In the genomic region with DNA sequence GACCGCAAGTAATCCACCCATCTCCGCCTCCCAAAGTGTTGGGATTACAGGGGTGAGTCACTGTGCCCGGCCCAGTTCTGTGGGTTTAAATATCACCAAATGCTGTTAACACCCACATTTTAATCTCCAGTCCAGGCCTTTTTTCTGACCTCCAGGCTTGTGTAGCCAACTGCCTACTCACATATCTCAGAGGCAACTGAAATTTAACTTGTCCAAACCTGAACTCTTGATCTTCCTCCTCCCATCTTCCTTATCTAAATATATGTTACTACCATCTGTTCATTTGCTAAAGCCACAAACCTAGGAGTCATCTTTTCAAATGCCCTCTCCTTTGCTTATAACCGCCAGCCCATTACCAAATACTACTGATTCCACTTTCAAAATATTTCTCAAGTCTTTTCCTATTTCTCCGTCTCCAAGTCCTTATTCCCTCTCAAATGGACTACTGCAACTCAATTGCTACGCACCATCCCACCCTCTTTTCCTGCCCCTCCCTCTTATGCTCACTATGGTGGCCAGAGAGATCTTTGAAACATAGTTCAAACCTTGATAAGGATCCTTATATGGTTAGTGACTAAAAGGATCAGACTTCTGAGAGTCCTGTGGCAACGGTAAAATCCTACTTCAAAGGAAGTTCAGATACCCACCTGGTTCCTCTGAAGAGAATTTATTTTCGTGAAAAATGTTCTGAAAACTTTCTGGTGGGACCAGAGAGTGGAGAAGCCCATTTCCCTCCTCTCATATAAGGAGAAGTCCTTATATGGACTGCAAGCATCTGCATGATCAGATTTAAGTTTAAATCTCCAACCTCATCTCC, we compare ENCODE assay signal across 1 cellular context.
TF ChIP-seq lines count a peak whose summit lies in the region.

No MANE protein-coding gene starts in this region.

TF ChIP-seq in K562, 482 proteins besides CTCF, POLR2A, EP300 and RAD21 (continued from another document and continues in another):
- TF ChIP-seq SIN3A (IDR thresholded peaks at IDR 0.05; ENCODE audit: borderline replicate concordance in 2 of 2, control insufficient read depth in 1 of 2, low read depth in 2 of 2, low read length in 2 of 2) (0 out of 4 replicates have a peak, but pooled peaks of 1 of the 2 experiments have one; percentile 18), MCM5 (IDR thresholded peaks at IDR 0.05; ENCODE audit: low read depth) (no peak), PHF20 (IDR thresholded peaks at IDR 0.05; ENCODE audit: partially characterized antibody) (peak; percentile 14), NFATC3 (IDR thresholded peaks at IDR 0.05) (peak; percentile 61; the same call in 1 of the 2 replicates), RNF2 (IDR thresholded peaks at IDR 0.05) (peak; percentile 98), SMARCE1 (IDR thresholded peaks at IDR 0.05) (peak; percentile 99), MBD2 (IDR thresholded peaks at IDR 0.05; ENCODE audit: borderline replicate concordance, low read depth) (peak; percentile 84), ZNF583 (CRISPR knock-in tag; IDR thresholded peaks at IDR 0.05) (no peak), HDAC1 (IDR thresholded peaks at IDR 0.05) (peak in 1 of 2 experiments; percentile 97), POU5F1 (IDR thresholded peaks at IDR 0.05; ENCODE audit: borderline replicate concordance, low read depth, low read length, partially characterized antibody) (no peak), TSC22D4 (tag; IDR thresholded peaks at IDR 0.05) (no peak), EHMT2 (IDR thresholded peaks at IDR 0.05) (peak; percentile 76), SAFB2 (IDR thresholded peaks at IDR 0.05; ENCODE audit: borderline replicate concordance, low read depth, low read length, severe bottlenecking) (no peak), EP400 (IDR thresholded peaks at IDR 0.05) (peak; percentile 77), DNMT1 (IDR thresholded peaks at IDR 0.05) (no peak), ZFP36 (IDR thresholded peaks at IDR 0.05; ENCODE audit: low read depth, low read length, partially characterized antibody) (peak; percentile 34), MIER1 (IDR thresholded peaks at IDR 0.05; ENCODE audit: low read depth) (no peak; the same call in none of the 2 replicates), ZNF3 (CRISPR knock-in tag; IDR thresholded peaks at IDR 0.05) (no peak), SLC30A9 (CRISPR knock-in tag; IDR thresholded peaks at IDR 0.05) (no peak), NCOA1 (IDR thresholded peaks at IDR 0.05; ENCODE audit: low read depth) (peak; percentile 95), NONO (IDR thresholded peaks at IDR 0.05; ENCODE audit: low read depth in 2 of 2, low read length in 1 of 2) (0 out of 4 replicates have a peak, but pooled peaks of 1 of the 2 experiments have one; percentile 30), POLR2H (tag; IDR thresholded peaks at IDR 0.05; ENCODE audit: low read depth) (peak; percentile 68; the same call in 1 of the 2 replicates), FIP1L1 (IDR thresholded peaks at IDR 0.05; ENCODE audit: low read depth, low read length, poor library complexity, severe bottlenecking) (no peak), ZSCAN32 (CRISPR knock-in tag; IDR thresholded peaks at IDR 0.05) (no peak), SMAD1 (IDR thresholded peaks at IDR 0.05; ENCODE audit: low read depth, low read length, partially characterized antibody) (peak; percentile 84), CEBPG (CRISPR knock-in tag; IDR thresholded peaks at IDR 0.05) (no peak), CEBPG (tag; conservative IDR thresholded peaks at IDR 0.05 in 1 of 2, IDR thresholded peaks at IDR 0.05 in 1 of 2) (peak in 1 of 2 experiments; percentile 12; a peak in 1 of 4 replicates), ZNF121 (CRISPR knock-in tag; conservative IDR thresholded peaks at IDR 0.05) (no peak), BRD4 (IDR thresholded peaks at IDR 0.05) (no peak), ZNF507 (tag; conservative IDR thresholded peaks at IDR 0.05) (no peak), ZNF41 (CRISPR knock-in tag; conservative IDR thresholded peaks at IDR 0.05) (no peak), TAF1 (IDR thresholded peaks at IDR 0.05; ENCODE audit: control insufficient read depth, extremely low read depth, insufficient read depth, low read length, severe bottlenecking) (peak; percentile 20), ZEB2 (IDR thresholded peaks at IDR 0.05) (peak; percentile 83), MCM7 (IDR thresholded peaks at IDR 0.05) (no peak), HNRNPL (IDR thresholded peaks at IDR 0.05; ENCODE audit: low read depth, low read length) (0 out of 2 replicates have a peak, but pooled peaks have one; percentile 37), ZC3H8 (IDR thresholded peaks at IDR 0.05) (0 out of 2 replicates have a peak, but pooled peaks have one; percentile 32), RBM17 (IDR thresholded peaks at IDR 0.05; ENCODE audit: borderline replicate concordance, low read depth, low read length) (no peak), TEAD1 (CRISPR knock-in tag; IDR thresholded peaks at IDR 0.05) (peak; percentile 69 to 76; a peak in 3 of 4 replicates)
- TF ChIP-seq, protein P1, sequence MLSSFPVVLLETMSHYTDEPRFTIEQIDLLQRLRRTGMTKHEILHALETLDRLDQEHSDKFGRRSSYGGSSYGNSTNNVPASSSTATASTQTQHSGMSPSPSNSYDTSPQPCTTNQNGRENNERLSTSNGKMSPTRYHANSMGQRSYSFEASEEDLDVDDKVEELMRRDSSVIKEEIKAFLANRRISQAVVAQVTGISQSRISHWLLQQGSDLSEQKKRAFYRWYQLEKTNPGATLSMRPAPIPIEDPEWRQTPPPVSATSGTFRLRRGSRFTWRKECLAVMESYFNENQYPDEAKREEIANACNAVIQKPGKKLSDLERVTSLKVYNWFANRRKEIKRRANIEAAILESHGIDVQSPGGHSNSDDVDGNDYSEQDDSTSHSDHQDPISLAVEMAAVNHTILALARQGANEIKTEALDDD (IDR thresholded peaks at IDR 0.05): peak; percentile 96
- TF ChIP-seq, protein P2, sequence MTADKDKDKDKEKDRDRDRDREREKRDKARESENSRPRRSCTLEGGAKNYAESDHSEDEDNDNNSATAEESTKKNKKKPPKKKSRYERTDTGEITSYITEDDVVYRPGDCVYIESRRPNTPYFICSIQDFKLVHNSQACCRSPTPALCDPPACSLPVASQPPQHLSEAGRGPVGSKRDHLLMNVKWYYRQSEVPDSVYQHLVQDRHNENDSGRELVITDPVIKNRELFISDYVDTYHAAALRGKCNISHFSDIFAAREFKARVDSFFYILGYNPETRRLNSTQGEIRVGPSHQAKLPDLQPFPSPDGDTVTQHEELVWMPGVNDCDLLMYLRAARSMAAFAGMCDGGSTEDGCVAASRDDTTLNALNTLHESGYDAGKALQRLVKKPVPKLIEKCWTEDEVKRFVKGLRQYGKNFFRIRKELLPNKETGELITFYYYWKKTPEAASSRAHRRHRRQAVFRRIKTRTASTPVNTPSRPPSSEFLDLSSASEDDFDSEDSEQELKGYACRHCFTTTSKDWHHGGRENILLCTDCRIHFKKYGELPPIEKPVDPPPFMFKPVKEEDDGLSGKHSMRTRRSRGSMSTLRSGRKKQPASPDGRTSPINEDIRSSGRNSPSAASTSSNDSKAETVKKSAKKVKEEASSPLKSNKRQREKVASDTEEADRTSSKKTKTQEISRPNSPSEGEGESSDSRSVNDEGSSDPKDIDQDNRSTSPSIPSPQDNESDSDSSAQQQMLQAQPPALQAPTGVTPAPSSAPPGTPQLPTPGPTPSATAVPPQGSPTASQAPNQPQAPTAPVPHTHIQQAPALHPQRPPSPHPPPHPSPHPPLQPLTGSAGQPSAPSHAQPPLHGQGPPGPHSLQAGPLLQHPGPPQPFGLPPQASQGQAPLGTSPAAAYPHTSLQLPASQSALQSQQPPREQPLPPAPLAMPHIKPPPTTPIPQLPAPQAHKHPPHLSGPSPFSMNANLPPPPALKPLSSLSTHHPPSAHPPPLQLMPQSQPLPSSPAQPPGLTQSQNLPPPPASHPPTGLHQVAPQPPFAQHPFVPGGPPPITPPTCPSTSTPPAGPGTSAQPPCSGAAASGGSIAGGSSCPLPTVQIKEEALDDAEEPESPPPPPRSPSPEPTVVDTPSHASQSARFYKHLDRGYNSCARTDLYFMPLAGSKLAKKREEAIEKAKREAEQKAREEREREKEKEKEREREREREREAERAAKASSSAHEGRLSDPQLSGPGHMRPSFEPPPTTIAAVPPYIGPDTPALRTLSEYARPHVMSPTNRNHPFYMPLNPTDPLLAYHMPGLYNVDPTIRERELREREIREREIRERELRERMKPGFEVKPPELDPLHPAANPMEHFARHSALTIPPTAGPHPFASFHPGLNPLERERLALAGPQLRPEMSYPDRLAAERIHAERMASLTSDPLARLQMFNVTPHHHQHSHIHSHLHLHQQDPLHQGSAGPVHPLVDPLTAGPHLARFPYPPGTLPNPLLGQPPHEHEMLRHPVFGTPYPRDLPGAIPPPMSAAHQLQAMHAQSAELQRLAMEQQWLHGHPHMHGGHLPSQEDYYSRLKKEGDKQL (CRISPR knock-in tag; IDR thresholded peaks at IDR 0.05; ENCODE audit: borderline replicate concordance): no peak
- TF ChIP-seq, protein P3, sequence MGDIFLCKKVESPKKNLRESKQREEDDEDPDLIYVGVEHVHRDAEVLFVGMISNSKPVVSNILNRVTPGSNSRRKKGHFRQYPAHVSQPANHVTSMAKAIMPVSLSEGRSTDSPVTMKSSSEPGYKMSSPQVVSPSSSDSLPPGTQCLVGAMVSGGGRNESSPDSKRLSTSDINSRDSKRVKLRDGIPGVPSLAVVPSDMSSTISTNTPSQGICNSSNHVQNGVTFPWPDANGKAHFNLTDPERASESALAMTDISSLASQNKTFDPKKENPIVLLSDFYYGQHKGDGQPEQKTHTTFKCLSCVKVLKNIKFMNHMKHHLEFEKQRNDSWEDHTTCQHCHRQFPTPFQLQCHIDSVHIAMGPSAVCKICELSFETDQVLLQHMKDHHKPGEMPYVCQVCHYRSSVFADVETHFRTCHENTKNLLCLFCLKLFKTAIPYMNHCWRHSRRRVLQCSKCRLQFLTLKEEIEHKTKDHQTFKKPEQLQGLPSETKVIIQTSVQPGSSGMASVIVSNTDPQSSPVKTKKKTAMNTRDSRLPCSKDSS (IDR thresholded peaks at IDR 0.05; ENCODE audit: low read depth, partially characterized antibody): no peak
- TF ChIP-seq, protein P4, sequence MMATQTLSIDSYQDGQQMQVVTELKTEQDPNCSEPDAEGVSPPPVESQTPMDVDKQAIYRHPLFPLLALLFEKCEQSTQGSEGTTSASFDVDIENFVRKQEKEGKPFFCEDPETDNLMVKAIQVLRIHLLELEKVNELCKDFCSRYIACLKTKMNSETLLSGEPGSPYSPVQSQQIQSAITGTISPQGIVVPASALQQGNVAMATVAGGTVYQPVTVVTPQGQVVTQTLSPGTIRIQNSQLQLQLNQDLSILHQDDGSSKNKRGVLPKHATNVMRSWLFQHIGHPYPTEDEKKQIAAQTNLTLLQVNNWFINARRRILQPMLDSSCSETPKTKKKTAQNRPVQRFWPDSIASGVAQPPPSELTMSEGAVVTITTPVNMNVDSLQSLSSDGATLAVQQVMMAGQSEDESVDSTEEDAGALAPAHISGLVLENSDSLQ (IDR thresholded peaks at IDR 0.05): peak; percentile 35
- TF ChIP-seq, protein P5, sequence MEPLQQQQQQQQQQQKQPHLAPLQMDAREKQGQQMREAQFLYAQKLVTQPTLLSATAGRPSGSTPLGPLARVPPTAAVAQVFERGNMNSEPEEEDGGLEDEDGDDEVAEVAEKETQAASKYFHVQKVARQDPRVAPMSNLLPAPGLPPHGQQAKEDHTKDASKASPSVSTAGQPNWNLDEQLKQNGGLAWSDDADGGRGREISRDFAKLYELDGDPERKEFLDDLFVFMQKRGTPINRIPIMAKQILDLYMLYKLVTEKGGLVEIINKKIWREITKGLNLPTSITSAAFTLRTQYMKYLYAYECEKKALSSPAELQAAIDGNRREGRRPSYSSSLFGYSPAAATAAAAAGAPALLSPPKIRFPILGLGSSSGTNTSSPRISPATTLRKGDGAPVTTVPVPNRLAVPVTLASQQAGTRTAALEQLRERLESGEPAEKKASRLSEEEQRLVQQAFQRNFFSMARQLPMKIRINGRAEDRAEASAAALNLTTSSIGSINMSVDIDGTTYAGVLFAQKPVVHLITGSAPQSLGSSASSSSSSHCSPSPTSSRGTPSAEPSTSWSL (CRISPR knock-in tag; IDR thresholded peaks at IDR 0.05; ENCODE audit: borderline replicate concordance): no peak
- TF ChIP-seq, protein P6, sequence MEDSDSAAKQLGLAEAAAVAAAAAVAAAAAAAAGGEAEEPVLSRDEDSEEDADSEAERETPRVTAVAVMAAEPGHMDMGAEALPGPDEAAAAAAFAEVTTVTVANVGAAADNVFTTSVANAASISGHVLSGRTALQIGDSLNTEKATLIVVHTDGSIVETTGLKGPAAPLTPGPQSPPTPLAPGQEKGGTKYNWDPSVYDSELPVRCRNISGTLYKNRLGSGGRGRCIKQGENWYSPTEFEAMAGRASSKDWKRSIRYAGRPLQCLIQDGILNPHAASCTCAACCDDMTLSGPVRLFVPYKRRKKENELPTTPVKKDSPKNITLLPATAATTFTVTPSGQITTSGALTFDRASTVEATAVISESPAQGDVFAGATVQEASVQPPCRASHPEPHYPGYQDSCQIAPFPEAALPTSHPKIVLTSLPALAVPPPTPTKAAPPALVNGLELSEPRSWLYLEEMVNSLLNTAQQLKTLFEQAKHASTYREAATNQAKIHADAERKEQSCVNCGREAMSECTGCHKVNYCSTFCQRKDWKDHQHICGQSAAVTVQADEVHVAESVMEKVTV (CRISPR knock-in tag; IDR thresholded peaks at IDR 0.05): no peak
- TF ChIP-seq, protein P7, sequence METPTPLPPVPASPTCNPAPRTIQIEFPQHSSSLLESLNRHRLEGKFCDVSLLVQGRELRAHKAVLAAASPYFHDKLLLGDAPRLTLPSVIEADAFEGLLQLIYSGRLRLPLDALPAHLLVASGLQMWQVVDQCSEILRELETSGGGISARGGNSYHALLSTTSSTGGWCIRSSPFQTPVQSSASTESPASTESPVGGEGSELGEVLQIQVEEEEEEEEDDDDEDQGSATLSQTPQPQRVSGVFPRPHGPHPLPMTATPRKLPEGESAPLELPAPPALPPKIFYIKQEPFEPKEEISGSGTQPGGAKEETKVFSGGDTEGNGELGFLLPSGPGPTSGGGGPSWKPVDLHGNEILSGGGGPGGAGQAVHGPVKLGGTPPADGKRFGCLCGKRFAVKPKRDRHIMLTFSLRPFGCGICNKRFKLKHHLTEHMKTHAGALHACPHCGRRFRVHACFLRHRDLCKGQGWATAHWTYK (CRISPR knock-in tag; IDR thresholded peaks at IDR 0.05): no peak
